Comparison of ENCODE assay signal across 8 cellular contexts in the genomic region with DNA sequence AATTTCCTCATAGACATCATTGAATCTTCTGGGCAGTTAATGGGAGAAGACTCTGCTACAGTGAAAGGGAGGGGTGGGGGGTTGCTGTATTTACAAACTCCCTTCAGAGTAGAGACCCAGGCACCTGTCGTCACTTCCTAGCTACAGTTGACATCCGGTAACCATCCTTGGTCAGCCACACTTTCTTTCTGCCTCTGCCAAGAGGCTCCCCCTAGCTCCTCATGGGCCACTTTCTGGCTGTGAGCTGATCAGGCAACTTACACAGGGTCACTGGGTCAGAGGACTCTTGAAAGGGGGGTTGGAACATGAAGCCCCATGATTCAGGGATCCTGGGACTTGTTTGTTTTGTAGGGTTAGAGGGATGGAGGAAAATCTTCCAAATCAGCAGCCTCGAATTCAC. TPM values are rescaled to one million over a fixed set of nuclear protein-coding genes. Genes with fewer than 3 reads are reported as not detected.
A peak's percentile ranks its signal among the peaks of the same experiment; 100 is the strongest.
DNase-seq lines count a peak whose midpoint lies in the region; ATAC-seq and TF ChIP-seq lines count a peak whose summit lies in the region.

No MANE protein-coding gene starts in this region.

- no peak overlapping the region for H3K9ac ChIP-seq in neuronal stem cell (ENCODE audit: low read depth, low read length, poor library complexity)

- H4K8ac ChIP-seq in neuronal stem cell (ENCODE audit: low read depth, low read length): no peak overlapping the region

- no peak overlapping the region for H2BK15ac ChIP-seq in neuronal stem cell (ENCODE audit: low read length)

- H3K14ac ChIP-seq in neuronal stem cell (ENCODE audit: low read length): no peak overlapping the region

- H3K4me1 Mint-ChIP-seq in activated CD4-positive, alpha-beta T cell treated with anti-CD3 and anti-CD28 coated beads, Interleukin-2, amount 10 ng/mL, durations not matched to agents 24 days and 14 days: peaks cover 46% of the 10 kb centered on the region

- H3K36me3 ChIP-seq in cardiac muscle cell: no peaks in the 10 kb centered on the region
- peaks cover 1 to 3% of the 10 kb centered on the region in 2 donors for H3K36me3 ChIP-seq in neuronal stem cell (replicated peaks in 1 of 2; ENCODE audit: control insufficient read depth in 2 of 2, insufficient read depth in 2 of 2, low read length in 2 of 2)

- H3K27ac Mint-ChIP-seq in activated CD4-positive, alpha-beta T cell treated with anti-CD3 and anti-CD28 coated beads, Interleukin-2, amount 10 ng/mL, durations not matched to agents 24 days and 14 days: peak overlapping the region; percentile 98

- H3K4ac ChIP-seq in neuronal stem cell (ENCODE audit: low read length): no peak overlapping the region

- peak overlapping the region; percentile 98 for H3K4me3 Mint-ChIP-seq in activated CD4-positive, alpha-beta T cell treated with anti-CD3 and anti-CD28 coated beads, Interleukin-2, amount 10 ng/mL, durations not matched to agents 24 days and 14 days

- no peaks in the 10 kb centered on the region for H3K27me3 Mint-ChIP-seq in activated CD4-positive, alpha-beta T cell treated with anti-CD3 and anti-CD28 coated beads, Interleukin-2, amount 10 ng/mL, durations not matched to agents 24 days and 14 days

- DNase-seq in cardiac muscle cell (ENCODE audit: low read depth in 1 of 2, low spot score in 1 of 2) (no peak), left ventricle myocardium superior (no peak), erythroblast (lab: John Stamatoyannopoulos, UW) (peak; percentile 16 to 34), neuronal stem cell (ENCODE audit: low spot score) (no peak), NCI-H1694 treated with DMSO at 0.1 percent for 48 hours (lab: John Stamatoyannopoulos, UW) (no peak)
- peak; percentile 88 for DNase-seq in activated CD4-positive, alpha-beta T cell treated with anti-CD3 and anti-CD28 coated beads, Interleukin-2, amount 10 ng/mL, durations not matched to agents 24 days and 14 days
- peak; percentile 21 to 32 for DNase-seq in stimulated activated CD4-positive, alpha-beta T cell treated with anti-CD3 and anti-CD28 coated beads, Interleukin-15, amount 100 ng/mL, for 48 hours (ENCODE audit: low read depth in 2 of 2)

- no peak overlapping the region for H2BK5ac ChIP-seq in neuronal stem cell (ENCODE audit: low read length)

- TF ChIP-seq POLR2A in erythroblast (IDR thresholded peaks at IDR 0.05; ENCODE audit: low read length): no peak

- peaks cover 7% of the 10 kb centered on the region for H3K79me1 ChIP-seq in neuronal stem cell (ENCODE audit: low read depth, low read length)

- H3K27ac ChIP-seq in cardiac muscle cell (no peak overlapping the region), neuronal stem cell (replicated peaks; ENCODE audit: low read length) (no peak overlapping the region)

- H2BK120ac ChIP-seq in neuronal stem cell (ENCODE audit: low read depth, low read length): no peak overlapping the region

- no peak overlapping the region for H2AFZ ChIP-seq in neuronal stem cell (ENCODE audit: low read length)

- H3K4me1 ChIP-seq in cardiac muscle cell (ENCODE audit: low read depth) (peaks cover 11% of the 10 kb centered on the region), neuronal stem cell (ENCODE audit: control insufficient read depth in 2 of 2, insufficient read depth in 1 of 2, low read depth in 1 of 2, low read length in 2 of 2) (peaks cover 6 to 21% of the 10 kb centered on the region in 2 donors)

- H3K23ac ChIP-seq in neuronal stem cell (ENCODE audit: low read depth, low read length, poor library complexity): no peak overlapping the region

- H3K27me3 ChIP-seq in cardiac muscle cell (no peaks in the 10 kb centered on the region), neuronal stem cell (ENCODE audit: control insufficient read depth in 3 of 3, insufficient read depth in 3 of 3, low read depth in 1 of 3, low read length in 3 of 3) (peaks cover 0 to 1% (median 0%) of the 10 kb centered on the region in 3 experiments)

- intact Hi-C loops in left ventricle myocardium superior (cut with micrococcal nuclease): no loop called here
- intact Hi-C loops in activated CD4-positive, alpha-beta T cell treated with anti-CD3 and anti-CD28 coated beads, Interleukin-2, amount 10 ng/mL, durations not matched to agents 24 days and 14 days (cut with micrococcal nuclease): loop anchor here (1.0 to 5.0 kb wide), 3 partner anchors 31 to 378 kb away; a partner anchor contains a TSS

- H3K9me3 ChIP-seq in cardiac muscle cell (ENCODE audit: low read depth) (no peaks in the 10 kb centered on the region), neuronal stem cell (replicated peaks in 1 of 2; ENCODE audit: control insufficient read depth in 2 of 2, insufficient read depth in 1 of 2, low read depth in 1 of 2, low read length in 2 of 2) (no peaks in the 10 kb centered on the region)

- H3K18ac ChIP-seq in neuronal stem cell (ENCODE audit: low read length): no peak overlapping the region

- no peak overlapping the region for H2AK5ac ChIP-seq in neuronal stem cell (ENCODE audit: low read depth, low read length)

- H3K4me2 ChIP-seq in neuronal stem cell (ENCODE audit: insufficient read depth, low read length, poor library complexity, severe bottlenecking): no peak overlapping the region

- no peak overlapping the region for H4K91ac ChIP-seq in neuronal stem cell (ENCODE audit: low read depth, low read length, poor library complexity)

- peaks cover 28% of the 10 kb centered on the region for H3K36me3 Mint-ChIP-seq in activated CD4-positive, alpha-beta T cell treated with anti-CD3 and anti-CD28 coated beads, Interleukin-2, amount 10 ng/mL, durations not matched to agents 24 days and 14 days (ENCODE audit: low read depth)

- no peak overlapping the region for H2BK12ac ChIP-seq in neuronal stem cell (ENCODE audit: low read length)

- no CpG with 5 or more reads among the region's 3 CpGs for WGBS in neuronal stem cell (ENCODE audit: extremely low coverage in 2 of 2, insufficient read length in 2 of 2, insufficient replicate concordance in 1 of 2), 2 donors

- no peaks in the 10 kb centered on the region for H3K9me3 Mint-ChIP-seq in activated CD4-positive, alpha-beta T cell treated with anti-CD3 and anti-CD28 coated beads, Interleukin-2, amount 10 ng/mL, durations not matched to agents 24 days and 14 days

- H3K4me3 ChIP-seq in cardiac muscle cell: peak overlapping the region; percentile 91
- peak overlapping the region in 1 of 2 donors; percentile 70 for H3K4me3 ChIP-seq in neuronal stem cell (ENCODE audit: low read length in 2 of 2)

- no peak for ATAC-seq in left ventricle myocardium superior
- no peak for ATAC-seq in HG03139 (IDR thresholded peaks at IDR 0.05; ENCODE audit: unreplicated experiment)

- no peak for TF ChIP-seq CTCF in cardiac muscle cell (IDR thresholded peaks at IDR 0.05; ENCODE audit: low read depth, low read length)

RNA-seq across cellular contexts. Expression of a gene that starts 1.2 kb away (rescaled TPM):
- total RNA-seq in cardiac muscle cell (24.4 and 27.8 TPM in 2 replicates), left ventricle myocardium superior (25.2 TPM)
- 19.2 and 19.3 TPM in 2 replicates for polyA plus RNA-seq in cardiac muscle cell
- 43.1 and 47.8 TPM in 2 replicates for total RNA-seq in activated CD4-positive, alpha-beta T cell treated with anti-CD3 and anti-CD28 coated beads, Interleukin-2, amount 10 ng/mL, durations not matched to agents 24 days and 14 days
- 7.3 TPM for polyA plus RNA-seq in neuronal stem cell (2013, experiment 1 of 2)
- 7.5 TPM for polyA plus RNA-seq in neuronal stem cell (2013, experiment 2 of 2)

RNA-seq across cellular contexts. Expression of a gene that starts 30.7 kb away (rescaled TPM):
- total RNA-seq in cardiac muscle cell (23.0 and 30.0 TPM in 2 replicates), left ventricle myocardium superior (269 TPM)
- 50.8 and 61.4 TPM in 2 replicates for polyA plus RNA-seq in cardiac muscle cell
- total RNA-seq in activated CD4-positive, alpha-beta T cell treated with anti-CD3 and anti-CD28 coated beads, Interleukin-2, amount 10 ng/mL, durations not matched to agents 24 days and 14 days: 66.8 and 70.3 TPM in 2 replicates
- polyA plus RNA-seq in neuronal stem cell (2013, experiment 1 of 2): 197 TPM
- polyA plus RNA-seq in neuronal stem cell (2013, experiment 2 of 2): 198 TPM

RNA-seq across cellular contexts. Expression of a gene that starts 39.5 kb away (rescaled TPM):
- total RNA-seq in cardiac muscle cell (2.2 TPM in 1 of 2 replicates, not detected in the other), left ventricle myocardium superior (not detected)
- 0.44 TPM in 1 of 2 replicates, not detected in the other for polyA plus RNA-seq in cardiac muscle cell
- total RNA-seq in activated CD4-positive, alpha-beta T cell treated with anti-CD3 and anti-CD28 coated beads, Interleukin-2, amount 10 ng/mL, durations not matched to agents 24 days and 14 days: 0.40 and 0.72 TPM in 2 replicates
- 2.4 TPM for polyA plus RNA-seq in neuronal stem cell (2013, experiment 1 of 2)
- 2.2 TPM for polyA plus RNA-seq in neuronal stem cell (2013, experiment 2 of 2)

Comparison
In these comparisons a context has a peak if more than half of its experiments do, and no peak if none do; other contexts are left out.
1. DNase-seq: peak in activated CD4-positive, alpha-beta T cell treated with anti-CD3 and anti-CD28 coated beads, Interleukin-2, amount 10 ng/mL, durations not matched to agents 24 days and 14 days (single experiment), erythroblast (2 of 2) and stimulated activated CD4-positive, alpha-beta T cell treated with anti-CD3 and anti-CD28 coated beads, Interleukin-15, amount 100 ng/mL, for 48 hours (2 of 2); none in cardiac muscle cell (0 of 2), left ventricle myocardium superior (single experiment), neuronal stem cell (single experiment) and NCI-H1694 treated with DMSO at 0.1 percent for 48 hours (single experiment).